In the genomic region with DNA sequence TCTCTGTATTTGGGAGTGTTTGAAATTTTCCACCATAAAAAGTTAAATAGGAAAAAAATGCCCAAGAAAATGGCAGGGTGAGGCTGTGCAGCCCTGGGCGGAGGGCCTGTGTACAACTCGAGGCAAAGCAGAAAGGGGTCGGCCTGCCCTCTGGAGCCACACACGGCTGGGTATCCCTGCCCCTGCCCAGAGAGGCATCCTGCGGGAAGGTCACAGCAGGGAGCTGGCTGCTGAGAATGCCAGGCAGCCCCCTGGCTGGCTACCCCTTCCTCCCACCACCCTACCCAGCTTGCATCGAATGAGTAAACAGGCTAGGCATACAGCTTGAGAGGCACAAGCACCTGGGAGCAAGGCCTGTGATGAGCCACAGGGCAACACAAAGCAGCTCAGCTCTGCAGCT, we compare ENCODE assay signal across 1 cellular context.
TF ChIP-seq lines count a peak whose summit lies in the region.

No MANE protein-coding gene starts in this region.

TF ChIP-seq in SK-N-SH, 30 proteins besides CTCF, POLR2A, EP300 and RAD21 (continued from another document):
- TF ChIP-seq GABPA (IDR thresholded peaks at IDR 0.05; ENCODE audit: low read depth), result no peak
